ENCODE assay signal across 10 cellular contexts in genomic region chr17:61408151-61409041, GRCh38. TPM values are rescaled to one million over a fixed set of nuclear protein-coding genes. Genes with fewer than 3 reads are reported as not detected.
DNase-seq lines count a peak whose midpoint lies in the region; ATAC-seq and TF ChIP-seq lines count a peak whose summit lies in the region.
"Had no signal": no experiment of that assay in that cellular context is flagged by ENCODE, and none has a peak within 500 bp of the region (broad histone marks: within the 10 kb centered on the region; RNA-seq: fewer than 3 reads in every experiment).

No MANE protein-coding gene starts in this region.

- H3K36me3 ChIP-seq in HCT116 (ENCODE audit: control insufficient read depth in 1 of 2, insufficient read depth in 2 of 2, low read length in 2 of 2) (no peaks in the 10 kb centered on the region), right atrium auricular region (no peaks in the 10 kb centered on the region)

- TF ChIP-seq RAD21 in HCT116 (IDR thresholded peaks at IDR 0.05; ENCODE audit: low read depth) = no peak

- no TSS peak for BruUV-seq in HCT116 (replicated peaks; lab: Mats Ljungman, UMichigan)

- no peaks in the 10 kb centered on the region for H4K20me1 ChIP-seq in HCT116 (ENCODE audit: insufficient read depth)

- H3K4me1 Mint-ChIP-seq in activated CD4-positive, alpha-beta memory T cell treated with anti-CD3 and anti-CD28 coated beads, Interleukin-2, amount 10 ng/mL, durations not matched to agents 7 days and 5 days = peaks cover 30% of the 10 kb centered on the region
- peaks cover 29% of the 10 kb centered on the region for H3K4me1 Mint-ChIP-seq in stimulated activated effector memory CD8-positive, alpha-beta T cell treated with anti-CD3 and anti-CD28 coated beads, Interleukin-12 subunit alpha, Interleukin-12 subunit beta, amount 100 ng/mL, for 72 hours

- no peak for TF ChIP-seq POLR2A in HCT116 (IDR thresholded peaks at IDR 0.05; ENCODE audit: borderline replicate concordance, extremely low read depth, insufficient read depth, insufficient read length)

- no peak overlapping the region for H3K27ac Mint-ChIP-seq in activated CD4-positive, alpha-beta memory T cell treated with anti-CD3 and anti-CD28 coated beads, Interleukin-2, amount 10 ng/mL, durations not matched to agents 7 days and 5 days
- H3K27ac Mint-ChIP-seq in stimulated activated effector memory CD8-positive, alpha-beta T cell treated with anti-CD3 and anti-CD28 coated beads, Interleukin-12 subunit alpha, Interleukin-12 subunit beta, amount 100 ng/mL, for 72 hours = no peak overlapping the region

- ATAC-seq in HCT116 (no peak), HG02973 (IDR thresholded peaks at IDR 0.05; ENCODE audit: unreplicated experiment) (no peak)
- no peak for ATAC-seq in stimulated activated effector memory CD8-positive, alpha-beta T cell treated with anti-CD3 and anti-CD28 coated beads, Interleukin-12 subunit alpha, Interleukin-12 subunit beta, amount 100 ng/mL, for 72 hours

- POLR2A ChIA-PET in HCT116 (lab: Charles Lee) = no interaction called here
- POLR2A ChIA-PET in activated CD4-positive, alpha-beta memory T cell treated with anti-CD3 and anti-CD28 coated beads, Interleukin-2, amount 10 ng/mL, durations not matched to agents 7 days and 5 days (lab: Charles Lee) = no interaction called here

- H3K27me3 ChIP-seq in HCT116 (ENCODE audit: insufficient read depth, low read length) = no peaks in the 10 kb centered on the region
- H3K27me3 ChIP-seq in right atrium auricular region = peaks cover 13 to 19% of the 10 kb centered on the region in 2 donors

- peak overlapping the region; percentile 58 for H3K4me3 Mint-ChIP-seq in activated CD4-positive, alpha-beta memory T cell treated with anti-CD3 and anti-CD28 coated beads, Interleukin-2, amount 10 ng/mL, durations not matched to agents 7 days and 5 days
- H3K4me3 Mint-ChIP-seq in stimulated activated effector memory CD8-positive, alpha-beta T cell treated with anti-CD3 and anti-CD28 coated beads, Interleukin-12 subunit alpha, Interleukin-12 subunit beta, amount 100 ng/mL, for 72 hours = peak overlapping the region; percentile 70

- H3K9me3 ChIP-seq in HCT116 (ENCODE audit: control insufficient read depth in 1 of 2, insufficient read depth in 1 of 2, low read depth in 1 of 2, low read length in 2 of 2) = no peaks in the 10 kb centered on the region
- no peaks in the 10 kb centered on the region for H3K9me3 ChIP-seq in right atrium auricular region

- no peak for DNase-seq in HCT116 (ENCODE audit: low read depth, low spot score)
- no peak for DNase-seq in activated CD4-positive, alpha-beta memory T cell treated with anti-CD3 and anti-CD28 coated beads, Interleukin-2, amount 10 ng/mL, durations not matched to agents 7 days and 5 days
- no peak for DNase-seq in right atrium auricular region (ENCODE audit: low spot score)
- DNase-seq in stimulated activated effector memory CD8-positive, alpha-beta T cell treated with anti-CD3 and anti-CD28 coated beads, Interleukin-12 subunit alpha, Interleukin-12 subunit beta, amount 100 ng/mL, for 72 hours (ENCODE audit: low spot score in 2 of 2) = no peak
- DNase-seq in NCI-H748 (lab: John Stamatoyannopoulos, UW; ENCODE audit: unreplicated experiment) = no peak
- no peak for DNase-seq in OCI-M1 (lab: John Stamatoyannopoulos, UW)
- no peak for DNase-seq in NCI-H146 (lab: John Stamatoyannopoulos, UW)
- DNase-seq: effector CD8-positive, alpha-beta T cell had no signal

- H3K4me3 ChIP-seq in HCT116 (replicated peaks in 1 of 2; ENCODE audit: low read depth in 1 of 2, low read length in 2 of 2) (peak overlapping the region; percentile 52 to 68), right atrium auricular region (peak overlapping the region in 1 of 2 donors; percentile 60)

- H3K79me2 ChIP-seq in HCT116 (ENCODE audit: insufficient read depth, low read length) = no peaks in the 10 kb centered on the region

- peaks cover 27 to 39% of the 10 kb centered on the region in 2 experiments; a peak in 3 of 4 replicates for H3K4me1 ChIP-seq in HCT116 (ENCODE audit: control insufficient read depth in 1 of 2, insufficient read depth in 2 of 2, low read length in 2 of 2)
- H3K4me1 ChIP-seq in right atrium auricular region = peaks cover 0 to 60% of the 10 kb centered on the region in 2 donors

- no peaks in the 10 kb centered on the region for H3K36me3 Mint-ChIP-seq in activated CD4-positive, alpha-beta memory T cell treated with anti-CD3 and anti-CD28 coated beads, Interleukin-2, amount 10 ng/mL, durations not matched to agents 7 days and 5 days (ENCODE audit: low read depth)
- H3K36me3 Mint-ChIP-seq in stimulated activated effector memory CD8-positive, alpha-beta T cell treated with anti-CD3 and anti-CD28 coated beads, Interleukin-12 subunit alpha, Interleukin-12 subunit beta, amount 100 ng/mL, for 72 hours = no peaks in the 10 kb centered on the region

- no peaks in the 10 kb centered on the region for H3K9me2 ChIP-seq in HCT116 (ENCODE audit: insufficient read depth)

- intact Hi-C loops in HCT116 (cut with micrococcal nuclease) = loop anchor here (1.0 to 2.0 kb wide), 2 partner anchors 406 to 438 kb away; no protein-coding TSS in a partner anchor

- H3K27ac ChIP-seq in HCT116 (ENCODE audit: low read depth, low read length) (peak overlapping the region; percentile 97; the same call in 1 of the 2 replicates), right atrium auricular region (peak overlapping the region; percentile 14 to 26)

- CTCF ChIA-PET in HCT116 (lab: Charles Lee) = interaction anchor here (1.4 to 3.1 kb wide), 4 partner anchors 14 to 688 kb away, joined by 7 to 32 read pairs (median 11); no protein-coding TSS in a partner anchor
- CTCF ChIA-PET in activated CD4-positive, alpha-beta memory T cell treated with anti-CD3 and anti-CD28 coated beads, Interleukin-2, amount 10 ng/mL, durations not matched to agents 7 days and 5 days (lab: Charles Lee) = no interaction called here

- H3K4me2 ChIP-seq in HCT116 (ENCODE audit: low read length) = peak overlapping the region; percentile 98

- RAD21 ChIA-PET in HCT116 (lab: Charles Lee; ENCODE audit: low non-redundant PET in 1 of 2, low total read pairs in 2 of 2, uncharacterized antibody in 2 of 2, unreplicated experiment in 2 of 2) = interaction anchor here (1.3 kb wide), 3 partner anchors 166 to 688 kb away, joined by 3 to 4 read pairs (median 4); no protein-coding TSS in a partner anchor

- TF ChIP-seq CTCF in HCT116 (IDR thresholded peaks at IDR 0.05 in 2 of 3, conservative IDR thresholded peaks at IDR 0.05 in 1 of 3; ENCODE audit: borderline replicate concordance in 1 of 3, insufficient read depth in 1 of 3, low read depth in 2 of 3, low read length in 2 of 3) = no peak
- no peak for TF ChIP-seq CTCF in right atrium auricular region (IDR thresholded peaks at IDR 0.05)

- peaks cover 64% of the 10 kb centered on the region for H3K27me3 Mint-ChIP-seq in activated CD4-positive, alpha-beta memory T cell treated with anti-CD3 and anti-CD28 coated beads, Interleukin-2, amount 10 ng/mL, durations not matched to agents 7 days and 5 days

- peak overlapping the region; percentile 77; the same call in 1 of the 2 replicates for H3K9ac ChIP-seq in HCT116 (ENCODE audit: low read length)

- no peaks in the 10 kb centered on the region for H3K9me3 Mint-ChIP-seq in activated CD4-positive, alpha-beta memory T cell treated with anti-CD3 and anti-CD28 coated beads, Interleukin-2, amount 10 ng/mL, durations not matched to agents 7 days and 5 days
- no peaks in the 10 kb centered on the region for H3K9me3 Mint-ChIP-seq in stimulated activated effector memory CD8-positive, alpha-beta T cell treated with anti-CD3 and anti-CD28 coated beads, Interleukin-12 subunit alpha, Interleukin-12 subunit beta, amount 100 ng/mL, for 72 hours

- H2AFZ ChIP-seq in HCT116 (ENCODE audit: low read depth, low read length, poor library complexity, severe bottlenecking) = peak overlapping the region; percentile 93

TF ChIP-seq in HCT116, 20 proteins besides CTCF, POLR2A, EP300 and RAD21 (continues in another document):
- no peak for TF ChIP-seq EGR1 (IDR thresholded peaks at IDR 0.05; ENCODE audit: low read depth)
- no peak; the same call in 1 of the 2 replicates for TF ChIP-seq MAX (IDR thresholded peaks at IDR 0.05)
- no peak for TF ChIP-seq FOSL1 (IDR thresholded peaks at IDR 0.05; ENCODE audit: low read depth)
- no peak for TF ChIP-seq ELF1 (IDR thresholded peaks at IDR 0.05; ENCODE audit: borderline replicate concordance, low read depth)
- no peak for TF ChIP-seq EZH2 (IDR thresholded peaks at IDR 0.05)
- TF ChIP-seq CEBPB (IDR thresholded peaks at IDR 0.05; ENCODE audit: low read depth) = no peak
- TF ChIP-seq SRF (IDR thresholded peaks at IDR 0.05; ENCODE audit: low read depth) = no peak
- no peak for TF ChIP-seq YY1 (IDR thresholded peaks at IDR 0.05; ENCODE audit: extremely low read depth, insufficient replicate concordance, low read depth, low read length)
- TF ChIP-seq EZH2phosphoT487 (IDR thresholded peaks at IDR 0.05; ENCODE audit: borderline replicate concordance) = no peak
- TF ChIP-seq POLR2AphosphoS5 (IDR thresholded peaks at IDR 0.05; ENCODE audit: low read depth, low read length) = no peak
- TF ChIP-seq ZFX (IDR thresholded peaks at IDR 0.05) = no peak

RNA-seq across cellular contexts. Expression of gene TBX2, which starts 8.8 kb away (rescaled TPM):
- total RNA-seq in HCT116 (2021; ENCODE audit: unreplicated experiment) (0.71 TPM), right atrium auricular region (1 to 10 TPM; 4.3 to 6.9 TPM)
- polyA plus RNA-seq in HCT116 (2012) = 0.09 and 0.42 TPM in 2 replicates
- not detected for total RNA-seq in activated CD4-positive, alpha-beta memory T cell treated with anti-CD3 and anti-CD28 coated beads, Interleukin-2, amount 10 ng/mL, durations not matched to agents 7 days and 5 days

RNA-seq across cellular contexts. Expression of gene TBX4, which starts 43.8 kb away (rescaled TPM):
- total RNA-seq in HCT116 (2021; ENCODE audit: unreplicated experiment) = 0.27 TPM
- polyA plus RNA-seq in HCT116 (2012) = 0.36 and 0.41 TPM in 2 replicates
- not detected for total RNA-seq in activated CD4-positive, alpha-beta memory T cell treated with anti-CD3 and anti-CD28 coated beads, Interleukin-2, amount 10 ng/mL, durations not matched to agents 7 days and 5 days
- total RNA-seq in right atrium auricular region = not detected
- total RNA-seq: renal cortical epithelial cell had no signal
